In genomic region chr12:57239587-57240068, GRCh38 we compare ENCODE assay signal across 8 cellular contexts. TPM values are rescaled to one million over a fixed set of nuclear protein-coding genes. Genes with fewer than 3 reads are reported as not detected.
DNase-seq lines count a peak whose midpoint lies in the region; ATAC-seq and TF ChIP-seq lines count a peak whose summit lies in the region.

No MANE protein-coding gene starts in this region.

- POLR2A ChIA-PET in CD8-positive, alpha-beta T cell (lab: Charles Lee) = interaction anchor here (2.3 to 3.2 kb wide), 3 partner anchors 10 to 26 kb away, joined by 11 to 14 read pairs (median 12); partner anchors contain the start of gene SHMT2

- peak overlapping the region; percentile 34 for H3K27ac Mint-ChIP-seq in CD8-positive, alpha-beta T cell
- peak overlapping the region; percentile 81 for H3K27ac Mint-ChIP-seq in activated naive CD8-positive, alpha-beta T cell treated with anti-CD3 and anti-CD28 coated beads for 36 hours
- H3K27ac Mint-ChIP-seq in memory B cell = peak overlapping the region; percentile 64

- no peaks in the 10 kb centered on the region for H3K9me3 Mint-ChIP-seq in CD8-positive, alpha-beta T cell
- no peaks in the 10 kb centered on the region for H3K9me3 Mint-ChIP-seq in activated naive CD8-positive, alpha-beta T cell treated with anti-CD3 and anti-CD28 coated beads for 36 hours
- no peaks in the 10 kb centered on the region for H3K9me3 Mint-ChIP-seq in memory B cell

- no peak for DNase-seq in CD8-positive, alpha-beta T cell
- DNase-seq in activated naive CD8-positive, alpha-beta T cell treated with anti-CD3 and anti-CD28 coated beads for 36 hours = no peak
- DNase-seq in memory B cell (ENCODE audit: low spot score in 2 of 2) (no peak), kidney tubule cell (ENCODE audit: low spot score) (no peak), SW 1271 (lab: John Stamatoyannopoulos, UW) (no peak)

- no peaks in the 10 kb centered on the region for H3K36me3 ChIP-seq in CD8-positive, alpha-beta T cell (ENCODE audit: insufficient read depth, low read length)

- H3K4me3 Mint-ChIP-seq in CD8-positive, alpha-beta T cell = peak overlapping the region; percentile 93
- H3K4me3 Mint-ChIP-seq in activated naive CD8-positive, alpha-beta T cell treated with anti-CD3 and anti-CD28 coated beads for 36 hours = peak overlapping the region; percentile 91
- H3K4me3 Mint-ChIP-seq in memory B cell = peak overlapping the region; percentile 86

- no peak overlapping the region for H3K27ac ChIP-seq in CD8-positive, alpha-beta T cell (ENCODE audit: low read depth, low read length)

- no peak for ATAC-seq in CD8-positive, alpha-beta T cell
- peak; percentile 2 for ATAC-seq in HG03565 (IDR thresholded peaks at IDR 0.05; ENCODE audit: unreplicated experiment)
- ATAC-seq in memory B cell (ENCODE audit: low read depth) = no peak
- no peak for ATAC-seq in HG02759 (IDR thresholded peaks at IDR 0.05; ENCODE audit: unreplicated experiment)
- no peak for ATAC-seq in GM18873 (IDR thresholded peaks at IDR 0.05; ENCODE audit: low FRiP score, unreplicated experiment)

- peak overlapping the region; percentile 78 for H3K4me3 ChIP-seq in CD8-positive, alpha-beta T cell (ENCODE audit: low read depth, low read length)

- no peaks in the 10 kb centered on the region for H3K9me3 ChIP-seq in CD8-positive, alpha-beta T cell (ENCODE audit: low read length)

- intact Hi-C loops in CD8-positive, alpha-beta T cell (cut with DNase I, micrococcal nuclease) = loop anchor here (1.0 to 10.0 kb wide), 6 partner anchors 10 to 175 kb away; partner anchors contain the start of gene SHMT2 (in 1 of the 2)

- H3K27me3 Mint-ChIP-seq in CD8-positive, alpha-beta T cell (ENCODE audit: low read depth) = peaks cover 56% of the 10 kb centered on the region
- H3K27me3 Mint-ChIP-seq in activated naive CD8-positive, alpha-beta T cell treated with anti-CD3 and anti-CD28 coated beads for 36 hours = peaks cover 78% of the 10 kb centered on the region
- peaks cover 5% of the 10 kb centered on the region for H3K27me3 Mint-ChIP-seq in memory B cell

- CTCF ChIA-PET in CD8-positive, alpha-beta T cell (lab: Charles Lee) = interaction anchor here (0.5 to 22.8 kb wide), 11 partner anchors 12 to 557 kb away, joined by 3 to 526 read pairs (median 5); partner anchors contain the start of genes NXPH4, SHMT2 and STAC3

- H3K36me3 Mint-ChIP-seq in CD8-positive, alpha-beta T cell = peaks cover 3% of the 10 kb centered on the region
- peaks cover 9% of the 10 kb centered on the region for H3K36me3 Mint-ChIP-seq in activated naive CD8-positive, alpha-beta T cell treated with anti-CD3 and anti-CD28 coated beads for 36 hours
- no peaks in the 10 kb centered on the region for H3K36me3 Mint-ChIP-seq in memory B cell

- H3K27me3 ChIP-seq in CD8-positive, alpha-beta T cell (ENCODE audit: insufficient read depth, low read length) = peaks cover 48% of the 10 kb centered on the region

- peaks cover 81% of the 10 kb centered on the region for H3K4me1 ChIP-seq in CD8-positive, alpha-beta T cell (ENCODE audit: insufficient read depth, low read length)

- TF ChIP-seq CTCF in CD8-positive, alpha-beta T cell (IDR thresholded peaks at IDR 0.05) = no peak

- H3K4me1 Mint-ChIP-seq in CD8-positive, alpha-beta T cell (ENCODE audit: low read depth) = peaks cover 67% of the 10 kb centered on the region
- peaks cover 64% of the 10 kb centered on the region for H3K4me1 Mint-ChIP-seq in activated naive CD8-positive, alpha-beta T cell treated with anti-CD3 and anti-CD28 coated beads for 36 hours
- peaks cover 57% of the 10 kb centered on the region for H3K4me1 Mint-ChIP-seq in memory B cell

RNA-seq across cellular contexts. Expression of gene SHMT2, which starts 10.1 kb away (rescaled TPM):
- total RNA-seq in CD8-positive, alpha-beta T cell = 10 to 100 TPM; 14.2 to 18.6 TPM
- 100 to 1,000 TPM; 517 to 532 TPM for total RNA-seq in activated naive CD8-positive, alpha-beta T cell treated with anti-CD3 and anti-CD28 coated beads for 36 hours

RNA-seq across cellular contexts. Expression of gene STAC3, which starts 11.4 kb away (rescaled TPM):
- 1 to 10 TPM in 1 of 2 experiments, under 1 TPM in 1; 0.54 to 1.5 TPM for total RNA-seq in CD8-positive, alpha-beta T cell
- 1 to 10 TPM; 2.0 to 2.6 TPM for total RNA-seq in activated naive CD8-positive, alpha-beta T cell treated with anti-CD3 and anti-CD28 coated beads for 36 hours

RNA-seq across cellular contexts. Expression of gene NXPH4, which starts 23.0 kb away (rescaled TPM):
- total RNA-seq in CD8-positive, alpha-beta T cell = 1 to 10 TPM; 1.4 to 1.7 TPM
- total RNA-seq in activated naive CD8-positive, alpha-beta T cell treated with anti-CD3 and anti-CD28 coated beads for 36 hours = under 1 TPM; 0.19 to 0.26 TPM

Comparison
In these comparisons a context has a peak if more than half of its experiments do, and no peak if none do; other contexts are left out.
1. RNA of gene SHMT2, which starts 10.1 kb away (total RNA-seq): 517 to 532 TPM in activated naive CD8-positive, alpha-beta T cell treated with anti-CD3 and anti-CD28 coated beads for 36 hours; 14.2 to 18.6 TPM in CD8-positive, alpha-beta T cell; every median in the first group is over 10 times any median in the second.
2. Peak in every context shown above with its lines, with median percentiles within 50 percentile points of each other: H3K27ac Mint-ChIP-seq and H3K4me3 Mint-ChIP-seq.